Comparison of ENCODE assay signal across 20 cellular contexts in genomic region chr3:50585919-50586762, GRCh38. TPM values are rescaled to one million over a fixed set of nuclear protein-coding genes. Genes with fewer than 3 reads are reported as not detected.
DNase-seq lines count a peak whose midpoint lies in the region; ATAC-seq and TF ChIP-seq lines count a peak whose summit lies in the region.
"Had no signal": no experiment of that assay in that cellular context is flagged by ENCODE, and none has a peak within 500 bp of the region (broad histone marks: within the 10 kb centered on the region; RNA-seq: fewer than 3 reads in every experiment).

No MANE protein-coding gene starts in this region.

- no peaks in the 10 kb centered on the region for H3K27me3 Mint-ChIP-seq in T-helper 2 cell treated with Interferon-gamma antibody and Interleukin-4, amounts not matched to agents 5 μg/mL and 100 μg/mL, for 36 hours (ENCODE audit: low read depth)
- no peaks in the 10 kb centered on the region for H3K27me3 Mint-ChIP-seq in Caco-2 (ENCODE audit: insufficient read depth, unreplicated experiment)

- no peak overlapping the region for H3K4me3 Mint-ChIP-seq in T-helper 2 cell treated with Interferon-gamma antibody and Interleukin-4, amounts not matched to agents 5 μg/mL and 100 μg/mL, for 36 hours
- no peak overlapping the region for H3K4me3 Mint-ChIP-seq in Caco-2 (ENCODE audit: unreplicated experiment)
- H3K4me3 Mint-ChIP-seq: immature natural killer cell, neural crest cell had no signal

- peaks cover 31% of the 10 kb centered on the region for H3K36me3 Mint-ChIP-seq in T-helper 2 cell treated with Interferon-gamma antibody and Interleukin-4, amounts not matched to agents 5 μg/mL and 100 μg/mL, for 36 hours (ENCODE audit: low read depth)
- peaks cover 5% of the 10 kb centered on the region for H3K36me3 Mint-ChIP-seq in Caco-2 (ENCODE audit: insufficient read depth, unreplicated experiment)

- no peak for TF ChIP-seq CTCF in liver (IDR thresholded peaks at IDR 0.05; ENCODE audit: low read depth, low read length, missing input control)
- no peak for TF ChIP-seq CTCF in thyroid gland (IDR thresholded peaks at IDR 0.05)
- no peak for TF ChIP-seq CTCF in Caco-2 (IDR thresholded peaks at IDR 0.05; ENCODE audit: insufficient read depth in 1 of 2, low read depth in 1 of 2, low read length in 1 of 2, severe bottlenecking in 1 of 2, unreplicated experiment in 1 of 2)

- H3K27me3 ChIP-seq in right cardiac atrium (ENCODE audit: control insufficient read depth, insufficient read depth) (no peaks in the 10 kb centered on the region), liver (ENCODE audit: control insufficient read depth in 4 of 4, insufficient read depth in 4 of 4, low read length in 3 of 4) (no peaks in the 10 kb centered on the region), thyroid gland (no peaks in the 10 kb centered on the region), Caco-2 (replicated peaks; ENCODE audit: control insufficient read depth, insufficient read depth, low read length) (no peaks in the 10 kb centered on the region)
- H3K27me3 ChIP-seq: BLaER1, stomach had no signal

- H3K9me3 ChIP-seq in right cardiac atrium (ENCODE audit: control insufficient read depth, low read length) (no peaks in the 10 kb centered on the region), liver (ENCODE audit: control insufficient read depth in 4 of 4, low read length in 3 of 4) (no peaks in the 10 kb centered on the region), thyroid gland (no peaks in the 10 kb centered on the region), Caco-2 (no peaks in the 10 kb centered on the region)
- H3K9me3 ChIP-seq: BLaER1, stomach had no signal

- ATAC-seq in right cardiac atrium: no peak
- ATAC-seq in Right ventricle myocardium inferior: no peak
- ATAC-seq: sciatic nerve had no signal

- H3K4me1 Mint-ChIP-seq in T-helper 2 cell treated with Interferon-gamma antibody and Interleukin-4, amounts not matched to agents 5 μg/mL and 100 μg/mL, for 36 hours (ENCODE audit: low read depth): peaks cover 64% of the 10 kb centered on the region
- peaks cover 17% of the 10 kb centered on the region for H3K4me1 Mint-ChIP-seq in Caco-2 (ENCODE audit: low read depth, unreplicated experiment)
- H3K4me1 Mint-ChIP-seq: neural crest cell had no signal

- POLR2A ChIA-PET in Caco-2 (lab: Charles Lee): no interaction called here

- H3K27ac ChIP-seq in right cardiac atrium (ENCODE audit: low read length) (no peak overlapping the region), liver (ENCODE audit: low read depth in 1 of 2, low read length in 2 of 2) (peak overlapping the region; percentile 19 to 68), thyroid gland (peak overlapping the region; percentile 92 to 98 (median 96))
- H3K27ac ChIP-seq: BLaER1, epithelial cell of prostate, KMS-11 had no signal

- H3K9me3 Mint-ChIP-seq in T-helper 2 cell treated with Interferon-gamma antibody and Interleukin-4, amounts not matched to agents 5 μg/mL and 100 μg/mL, for 36 hours: no peaks in the 10 kb centered on the region
- no peaks in the 10 kb centered on the region for H3K9me3 Mint-ChIP-seq in Caco-2 (ENCODE audit: unreplicated experiment)
- H3K9me3 Mint-ChIP-seq: immature natural killer cell, neural crest cell had no signal

- no peak overlapping the region for H3K4me3 ChIP-seq in right cardiac atrium (ENCODE audit: low read length)
- H3K4me3 ChIP-seq in liver (ENCODE audit: low read depth in 1 of 3, low read length in 3 of 3): no peak overlapping the region
- H3K4me3 ChIP-seq in thyroid gland (replicated peaks in 1 of 3): no peak overlapping the region
- no peak overlapping the region for H3K4me3 ChIP-seq in Caco-2 (ENCODE audit: low read depth, low read length)
- H3K4me3 ChIP-seq: BLaER1, stomach had no signal

- H3K36me3 ChIP-seq in liver (ENCODE audit: control insufficient read depth in 4 of 4, insufficient read depth in 3 of 4, low read depth in 1 of 4, low read length in 3 of 4) (no peaks in the 10 kb centered on the region), thyroid gland (no peaks in the 10 kb centered on the region), Caco-2 (ENCODE audit: control insufficient read depth, insufficient read depth, low read length) (no peaks in the 10 kb centered on the region; the same call in none of the 2 replicates)

- intact Hi-C loops in right cardiac atrium (cut with DNase I) (no loop called here), Right ventricle myocardium inferior (cut with DNase I) (no loop called here), thyroid gland (cut with DNase I) (no loop called here), Caco-2 (cut with micrococcal nuclease; ENCODE audit: unreplicated experiment) (loop anchor here (2.0 kb wide), 1 partner anchor 15 kb away; no protein-coding TSS in a partner anchor)

- H3K9ac ChIP-seq in liver (ENCODE audit: low read depth in 1 of 2, low read length in 2 of 2): peak overlapping the region in 1 of 2 donors; percentile 20
- H3K9ac ChIP-seq: BLaER1, KMS-11 had no signal

- H3K27ac Mint-ChIP-seq in T-helper 2 cell treated with Interferon-gamma antibody and Interleukin-4, amounts not matched to agents 5 μg/mL and 100 μg/mL, for 36 hours: peak overlapping the region; percentile 97
- H3K27ac Mint-ChIP-seq in Caco-2 (ENCODE audit: unreplicated experiment): no peak overlapping the region

- TF ChIP-seq RAD21 in liver (IDR thresholded peaks at IDR 0.05): no peak

- CTCF ChIA-PET in Caco-2 (lab: Charles Lee): interaction anchor here (1.0 kb wide), 1 partner anchor 30 kb away, joined by 3 read pairs; no protein-coding TSS in a partner anchor

- no peak for TF ChIP-seq POLR2A in thyroid gland (IDR thresholded peaks at IDR 0.05)

- no TSS peak for BruUV-seq in Caco-2 (replicated peaks; lab: Mats Ljungman, UMichigan)

- WGBS in right cardiac atrium: 90% methylated on average over 6 of the region's 6 CpGs
- 82% methylated on average over 6 of the region's 6 CpGs for WGBS in liver
- 85 to 97% methylated on average over 4 to 5 of the region's 6 CpGs for WGBS in thyroid gland, 2 donors

- DNase-seq in right cardiac atrium: peak in 2 of 3 donors; percentile 20 to 41
- DNase-seq in Right ventricle myocardium inferior (ENCODE audit: missing footprints): no peak
- DNase-seq in T-helper 2 cell treated with Interferon-gamma antibody and Interleukin-4, amounts not matched to agents 5 μg/mL and 100 μg/mL, for 36 hours (ENCODE audit: low spot score): peak; percentile 68
- DNase-seq in thyroid gland: no peak
- DNase-seq in Caco-2: no peak
- DNase-seq in NCI-H1092 treated with DMSO at 0.1 percent for 48 hours (lab: John Stamatoyannopoulos, UW): no peak
- DNase-seq in CD1c-positive myeloid dendritic cell (ENCODE audit: extremely low spot score): no peak
- DNase-seq: amygdala, HCEC 1CT, immature natural killer cell, NCI-H1694, NCI-H345, SHP77, stomach had no signal

- H3K4me1 ChIP-seq in right cardiac atrium (ENCODE audit: control insufficient read depth, insufficient read depth, low read length): peaks cover 38% of the 10 kb centered on the region
- peaks cover 58 to 94% (median 88%) of the 10 kb centered on the region in 4 donors for H3K4me1 ChIP-seq in liver (ENCODE audit: control insufficient read depth in 4 of 4, insufficient read depth in 4 of 4, low read length in 3 of 4)
- H3K4me1 ChIP-seq in thyroid gland: peaks cover 58 to 82% of the 10 kb centered on the region in 2 donors
- H3K4me1 ChIP-seq in Caco-2: peaks cover 25% of the 10 kb centered on the region

TF ChIP-seq in liver, 16 proteins besides CTCF, POLR2A, EP300 and RAD21 (continues in another document):
- TF ChIP-seq, protein P1, sequence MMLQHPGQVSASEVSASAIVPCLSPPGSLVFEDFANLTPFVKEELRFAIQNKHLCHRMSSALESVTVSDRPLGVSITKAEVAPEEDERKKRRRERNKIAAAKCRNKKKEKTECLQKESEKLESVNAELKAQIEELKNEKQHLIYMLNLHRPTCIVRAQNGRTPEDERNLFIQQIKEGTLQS (IDR thresholded peaks at IDR 0.05): no peak
- TF ChIP-seq HNF4A (conservative IDR thresholded peaks at IDR 0.05): no peak
- TF ChIP-seq FOXA1 (IDR thresholded peaks at IDR 0.05): no peak
- no peak for TF ChIP-seq SP1 (IDR thresholded peaks at IDR 0.05)
- TF ChIP-seq FOXA2 (IDR thresholded peaks at IDR 0.05): no peak
- TF ChIP-seq YY1 (IDR thresholded peaks at IDR 0.05): no peak
- TF ChIP-seq EGR1 (IDR thresholded peaks at IDR 0.05; ENCODE audit: low read depth in 2 of 2): no peak
- TF ChIP-seq RXRA (IDR thresholded peaks at IDR 0.05): no peak
- no peak for TF ChIP-seq MAX (IDR thresholded peaks at IDR 0.05)
- TF ChIP-seq JUND (IDR thresholded peaks at IDR 0.05): no peak

RNA-seq across cellular contexts. Expression of gene HEMK1, which starts 16.8 kb away (rescaled TPM):
- 10 to 100 TPM; 14.0 to 18.3 (median 15.8) TPM for total RNA-seq in right cardiac atrium
- polyA plus RNA-seq in right cardiac atrium: 16.6 TPM
- total RNA-seq in Right ventricle myocardium inferior: 14.0 TPM
- 1 to 10 TPM; 3.7 to 9.2 TPM for total RNA-seq in liver
- polyA plus RNA-seq in liver: 1 to 10 TPM; 8.7 to 9.5 TPM
- total RNA-seq in thyroid gland: 10 to 100 TPM; 13.9 to 20.8 (median 17.6) TPM
- 12.6 and 14.3 TPM in 2 replicates for total RNA-seq in Caco-2 (2022)

RNA-seq across cellular contexts. Expression of gene C3orf18, which starts 18.6 kb away (rescaled TPM):
- total RNA-seq in right cardiac atrium (10 to 100 TPM; 27.2 to 44.2 (median 40.6) TPM), Right ventricle myocardium inferior (48.4 TPM), liver (1 to 10 TPM; 1.8 to 2.7 TPM), thyroid gland (10 to 100 TPM; 19.6 to 22.0 (median 20.3) TPM), Caco-2 (2022) (1.6 and 2.1 TPM in 2 replicates)
- polyA plus RNA-seq in right cardiac atrium (29.5 TPM), liver (1 to 10 TPM in 1 of 2 donors, under 1 TPM in 1; 0.54 to 1.1 TPM)

RNA-seq across cellular contexts. Expression of gene CISH, which starts 25.4 kb away (rescaled TPM):
- total RNA-seq in right cardiac atrium: 10 to 100 TPM in 3 of 4 donors, 1 to 10 TPM in 1; 9.1 to 27.8 (median 11.2) TPM
- polyA plus RNA-seq in right cardiac atrium: 8.0 TPM
- total RNA-seq in Right ventricle myocardium inferior: 13.2 TPM
- total RNA-seq in liver: 10 to 100 TPM in 1 of 2 donors, 1 to 10 TPM in 1; 4.7 to 30.6 TPM
- polyA plus RNA-seq in liver: 10 to 100 TPM; 17.9 to 32.5 TPM
- 10 to 100 TPM; 31.0 to 78.1 (median 48.0) TPM for total RNA-seq in thyroid gland
- 2.9 and 3.4 TPM in 2 replicates for total RNA-seq in Caco-2 (2022)

RNA-seq across cellular contexts. Expression of gene MAPKAPK3, which starts 30.8 kb away (rescaled TPM):
- 100 to 1,000 TPM; 167 to 260 (median 225) TPM for total RNA-seq in right cardiac atrium
- 181 TPM for polyA plus RNA-seq in right cardiac atrium
- 412 TPM for total RNA-seq in Right ventricle myocardium inferior
- 10 to 100 TPM; 20.4 to 32.9 TPM for total RNA-seq in liver
- 10 to 100 TPM; 13.9 to 17.5 TPM for polyA plus RNA-seq in liver
- total RNA-seq in thyroid gland: 100 to 1,000 TPM in 1 of 4 donors, 10 to 100 TPM in 3; 66.1 to 147 (median 97.5) TPM
- 40.1 and 43.5 TPM in 2 replicates for total RNA-seq in Caco-2 (2022)

Comparison
In these comparisons a context has a peak if more than half of its experiments do, and no peak if none do; other contexts are left out.
1. DNase-seq: peak in right cardiac atrium (2 of 3) and T-helper 2 cell treated with Interferon-gamma antibody and Interleukin-4, amounts not matched to agents 5 μg/mL and 100 μg/mL, for 36 hours (single experiment); none in Right ventricle myocardium inferior (single experiment), thyroid gland (0 of 2), Caco-2 (0 of 2), NCI-H1092 treated with DMSO at 0.1 percent for 48 hours (single experiment) and CD1c-positive myeloid dendritic cell (single experiment).